1 cellular context compared by ENCODE assay signal in genomic region chr12:29616664-29617409, GRCh38.
TF ChIP-seq lines count a peak whose summit lies in the region.

No MANE protein-coding gene starts in this region.

TF ChIP-seq in HCT116, 20 proteins besides CTCF, POLR2A, EP300 and RAD21 (continued from another document):
- no peak for TF ChIP-seq REST (IDR thresholded peaks at IDR 0.05; ENCODE audit: low read depth)
- TF ChIP-seq CBX3 (IDR thresholded peaks at IDR 0.05; ENCODE audit: low read depth): no peak
